Comparison of ENCODE assay signal across 8 cellular contexts in genomic region chr11:65892137-65892540, GRCh38. TPM values are rescaled to one million over a fixed set of nuclear protein-coding genes. Genes with fewer than 3 reads are reported as not detected.
DNase-seq lines count a peak whose midpoint lies in the region; ATAC-seq and TF ChIP-seq lines count a peak whose summit lies in the region.
"Not testable (repeated sequence)": the region's sequence is repeated elsewhere in the genome, so short reads cannot be mapped to it uniquely, and the experiment has no call there.

No MANE protein-coding gene starts in this region.

- H3K27ac Mint-ChIP-seq in natural killer cell treated with Interleukin-12 subunit alpha and Interleukin-12 subunit beta and Interleukin-15 and Interleukin-18, amount 100 ng/mL, for 72 hours: peak overlapping the region; percentile 90 to 93
- H3K27ac Mint-ChIP-seq in stimulated activated memory B cell treated with anti-CD40 and anti-IgM and Interleukin-4, amounts not matched to agents 10 μg/mL and 1 μg/mL and 100 μg/mL, for 72 hours: peak overlapping the region; percentile 92

- peaks cover 56 to 64% of the 10 kb centered on the region in 2 donors for H3K4me1 Mint-ChIP-seq in natural killer cell treated with Interleukin-12 subunit alpha and Interleukin-12 subunit beta and Interleukin-15 and Interleukin-18, amount 100 ng/mL, for 72 hours (ENCODE audit: low read depth in 2 of 2)
- peaks cover 83% of the 10 kb centered on the region for H3K4me1 Mint-ChIP-seq in stimulated activated memory B cell treated with anti-CD40 and anti-IgM and Interleukin-4, amounts not matched to agents 10 μg/mL and 1 μg/mL and 100 μg/mL, for 72 hours

- not testable (repeated sequence) for H3K9me3 Mint-ChIP-seq in natural killer cell treated with Interleukin-12 subunit alpha and Interleukin-12 subunit beta and Interleukin-15 and Interleukin-18, amount 100 ng/mL, for 72 hours; stimulated activated memory B cell treated with anti-CD40 and anti-IgM and Interleukin-4, amounts not matched to agents 10 μg/mL and 1 μg/mL and 100 μg/mL, for 72 hours

- H3K4me2 ChIP-seq in hepatocyte: peak overlapping the region; percentile 92

- H4K20me1 ChIP-seq in hepatocyte (ENCODE audit: insufficient read depth, poor library complexity, severe bottlenecking): not testable (repeated sequence)

- peak overlapping the region; percentile 92 for H3K4me3 ChIP-seq in BE2C (ENCODE audit: low read depth, low read length)
- H3K4me3 ChIP-seq in HFF-Myc (replicated peaks; ENCODE audit: low read depth, low read length): peak overlapping the region; percentile 57
- H3K4me3 ChIP-seq in SJSA1: peak overlapping the region; percentile 51
- peak overlapping the region; percentile 73 for H3K4me3 ChIP-seq in coronary artery
- not testable (repeated sequence) for H3K4me3 ChIP-seq in hepatocyte

- H3K9me2 ChIP-seq in hepatocyte (replicated peaks; ENCODE audit: insufficient read depth): not testable (repeated sequence)

- not testable (repeated sequence) for H2AFZ ChIP-seq in hepatocyte

- not testable (repeated sequence) for H3K36me3 Mint-ChIP-seq in natural killer cell treated with Interleukin-12 subunit alpha and Interleukin-12 subunit beta and Interleukin-15 and Interleukin-18, amount 100 ng/mL, for 72 hours; stimulated activated memory B cell treated with anti-CD40 and anti-IgM and Interleukin-4, amounts not matched to agents 10 μg/mL and 1 μg/mL and 100 μg/mL, for 72 hours

- not testable (repeated sequence) for H3K27ac ChIP-seq in SJSA1, hepatocyte
- peak overlapping the region; percentile 87 to 91 for H3K27ac ChIP-seq in coronary artery

- H3K27me3 Mint-ChIP-seq in natural killer cell treated with Interleukin-12 subunit alpha and Interleukin-12 subunit beta and Interleukin-15 and Interleukin-18, amount 100 ng/mL, for 72 hours; stimulated activated memory B cell treated with anti-CD40 and anti-IgM and Interleukin-4, amounts not matched to agents 10 μg/mL and 1 μg/mL and 100 μg/mL, for 72 hours: not testable (repeated sequence)

- H3K36me3 ChIP-seq in BE2C; hepatocyte (replicated peaks; ENCODE audit: insufficient read depth, low read depth): not testable (repeated sequence)
- peaks cover 84% of the 10 kb centered on the region for H3K36me3 ChIP-seq in SJSA1

- H3K27me3 ChIP-seq in BE2C; SJSA1 (replicated peaks); hepatocyte: not testable (repeated sequence)

- not testable (repeated sequence) for H3K9me3 ChIP-seq in BE2C; SJSA1 (replicated peaks); hepatocyte (ENCODE audit: low read depth)

- H3K4me1 ChIP-seq in BE2C: not testable (repeated sequence)
- peaks cover 78% of the 10 kb centered on the region for H3K4me1 ChIP-seq in SJSA1 (replicated peaks)
- H3K4me1 ChIP-seq in hepatocyte (ENCODE audit: insufficient read depth): peaks cover 36% of the 10 kb centered on the region

- peak overlapping the region; percentile 97 for H3K4me3 Mint-ChIP-seq in natural killer cell treated with Interleukin-12 subunit alpha and Interleukin-12 subunit beta and Interleukin-15 and Interleukin-18, amount 100 ng/mL, for 72 hours
- H3K4me3 Mint-ChIP-seq in stimulated activated memory B cell treated with anti-CD40 and anti-IgM and Interleukin-4, amounts not matched to agents 10 μg/mL and 1 μg/mL and 100 μg/mL, for 72 hours: peak overlapping the region; percentile 83

- 81% methylated on average over 5 of the region's 5 CpGs for WGBS in hepatocyte (ENCODE audit: low lambda C conversion rate, missing lambda C conversion rate)

- DNase-seq in BE2C; HFF-Myc (ENCODE audit: extremely low read depth, low read depth); SJSA1 (ENCODE audit: low read depth in 1 of 2, low spot score in 2 of 2); coronary artery (ENCODE audit: low spot score); hepatocyte (ENCODE audit: low spot score); natural killer cell treated with Interleukin-12 subunit alpha and Interleukin-12 subunit beta and Interleukin-15 and Interleukin-18, amount 100 ng/mL, for 72 hours (ENCODE audit: low spot score): not testable (repeated sequence)
- DNase-seq in activated naive CD4-positive, alpha-beta T cell treated with Interleukin-2 at 50 U/mL for 16 hours: peak; percentile 35

- not testable (repeated sequence) for ATAC-seq in natural killer cell treated with Interleukin-12 subunit alpha and Interleukin-12 subunit beta and Interleukin-15 and Interleukin-18, amount 100 ng/mL, for 72 hours; stimulated activated memory B cell treated with anti-CD40 and anti-IgM and Interleukin-4, amounts not matched to agents 10 μg/mL and 1 μg/mL and 100 μg/mL, for 72 hours

- TF ChIP-seq CTCF in BE2C (IDR thresholded peaks at IDR 0.05; ENCODE audit: low read depth, low read length); HFF-Myc (IDR thresholded peaks at IDR 0.05; ENCODE audit: low read depth, low read length, missing control alignments); coronary artery (IDR thresholded peaks at IDR 0.05); hepatocyte (IDR thresholded peaks at IDR 0.05; ENCODE audit: poor library complexity): not testable (repeated sequence)

- peaks cover 14% of the 10 kb centered on the region for H3K79me2 ChIP-seq in hepatocyte

RNA-seq across cellular contexts. Expression of gene CCDC85B, which starts 1.7 kb away (rescaled TPM):
- polyA plus RNA-seq in BE2C (2012; ENCODE audit: insufficient read depth, insufficient read length, low read depth): 205 TPM
- total RNA-seq in SJSA1 (2014; rRNA removed; shearing (Covaris generic)): 94.0 and 160 TPM in 2 replicates
- total RNA-seq in hepatocyte: 15.1 and 21.5 TPM in 2 replicates
- 38.2 and 41.6 TPM in 2 replicates for polyA plus RNA-seq in hepatocyte
- 10 to 100 TPM; 44.6 to 89.8 TPM for total RNA-seq in natural killer cell treated with Interleukin-12 subunit alpha and Interleukin-12 subunit beta and Interleukin-15 and Interleukin-18, amount 100 ng/mL, for 72 hours

RNA-seq across cellular contexts. Expression of gene FIBP, which starts 3.9 kb away (rescaled TPM):
- polyA plus RNA-seq in BE2C (2012; ENCODE audit: insufficient read depth, insufficient read length, low read depth): 385 TPM
- total RNA-seq in SJSA1 (2014; rRNA removed; shearing (Covaris generic)): 295 and 309 TPM in 2 replicates
- total RNA-seq in hepatocyte: 72.6 and 74.9 TPM in 2 replicates
- 93.6 and 101 TPM in 2 replicates for polyA plus RNA-seq in hepatocyte
- 100 to 1,000 TPM in 1 of 2 donors, 10 to 100 TPM in 1; 76.6 to 157 TPM for total RNA-seq in natural killer cell treated with Interleukin-12 subunit alpha and Interleukin-12 subunit beta and Interleukin-15 and Interleukin-18, amount 100 ng/mL, for 72 hours

RNA-seq across cellular contexts. Expression of gene FOSL1, which starts 8.0 kb away (rescaled TPM):
- not detected for polyA plus RNA-seq in BE2C (2012; ENCODE audit: insufficient read depth, insufficient read length, low read depth)
- total RNA-seq in SJSA1 (2014; rRNA removed; shearing (Covaris generic)): 72.1 and 97.5 TPM in 2 replicates
- total RNA-seq in hepatocyte: 4.5 and 4.7 TPM in 2 replicates
- polyA plus RNA-seq in hepatocyte: 16.5 and 20.1 TPM in 2 replicates
- 10 to 100 TPM in 1 of 2 donors, 1 to 10 TPM in 1; 7.9 to 18.1 TPM for total RNA-seq in natural killer cell treated with Interleukin-12 subunit alpha and Interleukin-12 subunit beta and Interleukin-15 and Interleukin-18, amount 100 ng/mL, for 72 hours

RNA-seq across cellular contexts. Expression of gene CTSW, which starts 12.5 kb away (rescaled TPM):
- polyA plus RNA-seq in BE2C (2012; ENCODE audit: insufficient read depth, insufficient read length, low read depth): not detected
- total RNA-seq in SJSA1 (2014; rRNA removed; shearing (Covaris generic)): 1.9 TPM in 1 of 2 replicates, not detected in the other
- total RNA-seq in hepatocyte: not detected in 2 replicates
- 0.15 and 0.56 TPM in 2 replicates for polyA plus RNA-seq in hepatocyte
- total RNA-seq in natural killer cell treated with Interleukin-12 subunit alpha and Interleukin-12 subunit beta and Interleukin-15 and Interleukin-18, amount 100 ng/mL, for 72 hours: 100 to 1,000 TPM; 124 to 886 TPM

RNA-seq across cellular contexts. Expression of gene EFEMP2, which starts 19.5 kb away (rescaled TPM):
- 95.6 TPM for polyA plus RNA-seq in BE2C (2012; ENCODE audit: insufficient read depth, insufficient read length, low read depth)
- total RNA-seq in SJSA1 (2014; rRNA removed; shearing (Covaris generic)): 120 and 194 TPM in 2 replicates
- total RNA-seq in hepatocyte: 65.2 and 69.7 TPM in 2 replicates
- 197 and 230 TPM in 2 replicates for polyA plus RNA-seq in hepatocyte
- 10 to 100 TPM in 1 of 2 donors, 1 to 10 TPM in 1; 7.5 to 10.6 TPM for total RNA-seq in natural killer cell treated with Interleukin-12 subunit alpha and Interleukin-12 subunit beta and Interleukin-15 and Interleukin-18, amount 100 ng/mL, for 72 hours
